Comparison of ENCODE assay signal across 12 cellular contexts in the genomic region with DNA sequence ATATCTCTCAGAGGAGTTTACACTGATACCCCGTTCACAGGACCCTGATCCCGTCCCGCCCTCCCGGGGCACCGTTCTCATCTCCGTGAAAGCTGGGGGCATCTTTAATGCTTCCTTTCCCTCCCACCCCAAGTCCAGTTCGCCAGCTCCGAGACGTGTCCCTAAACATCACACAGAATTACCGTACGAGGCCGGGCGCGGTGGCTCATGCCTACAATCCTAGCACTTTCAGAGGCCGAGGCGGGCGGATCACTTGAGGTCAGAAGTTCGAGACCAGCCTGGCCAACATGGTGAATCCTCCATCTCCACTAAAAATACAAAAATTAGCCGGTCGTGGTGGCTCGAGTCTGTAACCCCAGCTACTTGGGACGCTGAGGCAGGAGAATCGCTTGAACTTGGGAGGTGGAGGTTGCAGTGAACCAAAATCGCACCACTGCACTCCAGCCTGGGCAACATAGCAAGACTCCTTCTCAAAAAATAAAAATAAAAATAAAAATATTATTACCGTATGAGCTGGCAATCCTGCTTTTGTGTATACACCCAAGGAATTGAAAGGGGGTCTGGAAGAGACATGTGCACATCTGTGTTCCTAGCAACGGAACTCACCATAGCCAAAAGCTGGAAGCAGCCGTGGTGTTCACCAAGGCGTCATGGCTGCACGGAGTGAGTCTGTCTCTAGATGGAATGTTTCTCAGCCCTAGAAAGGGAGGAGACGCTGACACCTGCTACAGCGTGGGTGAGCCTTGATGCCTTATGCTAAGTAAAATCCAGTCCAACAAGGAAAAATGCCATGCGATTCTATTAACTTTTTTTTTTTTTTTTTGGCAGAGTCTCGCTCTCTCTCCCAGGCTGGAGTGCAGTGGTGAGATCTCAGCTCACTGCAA. TPM values are rescaled to one million over a fixed set of nuclear protein-coding genes. Genes with fewer than 3 reads are reported as not detected.
DNase-seq lines count a peak whose midpoint lies in the region; ATAC-seq, FAIRE-seq and TF ChIP-seq lines count a peak whose summit lies in the region.
"Had no signal": no experiment of that assay in that cellular context is flagged by ENCODE, and none has a peak within 500 bp of the region (broad histone marks: within the 10 kb centered on the region; RNA-seq: fewer than 3 reads in every experiment).

No MANE protein-coding gene starts in this region.

- H3K4me3 ChIP-seq in GM23338 (peak overlapping the region; percentile 63), lower lobe of right lung (peak overlapping the region; percentile 60), small intestine (ENCODE audit: low read depth in 1 of 2, low read length in 2 of 2) (peak overlapping the region in 1 of 2 donors; percentile 65)

- WGBS in small intestine, 3 donors = 32 to 43% (median 42%) methylated on average over 27 to 33 of the region's 33 CpGs

- FAIRE-seq in small intestine (lab: Jason Lieb, UNC) = no peak

- H3K27me3 ChIP-seq in GM23338 (ENCODE audit: insufficient read depth) (peaks cover 75% of the 10 kb centered on the region), lower lobe of right lung (ENCODE audit: low read depth) (peaks cover 35% of the 10 kb centered on the region), small intestine (ENCODE audit: control insufficient read depth in 2 of 2, insufficient read depth in 2 of 2, low read length in 2 of 2) (peaks cover 0 to 10% of the 10 kb centered on the region in 2 donors)

- in situ Hi-C loops in G401 (cut with HindIII; ENCODE audit: low sequenced_read_pairs) = no loop called here

- H3K9me3 Mint-ChIP-seq in GM23338 (peaks cover 35% of the 10 kb centered on the region), chondrocyte (ENCODE audit: low read depth) (peaks cover 4% of the 10 kb centered on the region)

- no peaks in the 10 kb centered on the region; the same call in 2 of the 3 replicates for H3K4me1 Mint-ChIP-seq in GM23338
- H3K4me1 Mint-ChIP-seq in chondrocyte (ENCODE audit: low read depth) = peaks cover 3% of the 10 kb centered on the region

- H3K27ac Mint-ChIP-seq in GM23338 (no peak overlapping the region), chondrocyte (ENCODE audit: unreplicated experiment) (no peak overlapping the region)
- H3K27ac Mint-ChIP-seq: CD8-positive, alpha-beta T cell had no signal

- ATAC-seq in GM23338 = no peak
- no peak for ATAC-seq in lower lobe of right lung
- ATAC-seq: CD8-positive, alpha-beta T cell had no signal

- no peaks in the 10 kb centered on the region for H4K20me1 ChIP-seq in GM23338 (replicated peaks; ENCODE audit: insufficient read depth)

- no peaks in the 10 kb centered on the region for H3K4me1 ChIP-seq in GM23338 (ENCODE audit: insufficient read depth)
- no peaks in the 10 kb centered on the region for H3K4me1 ChIP-seq in lower lobe of right lung
- peaks cover 2 to 4% of the 10 kb centered on the region in 2 donors for H3K4me1 ChIP-seq in small intestine (ENCODE audit: control insufficient read depth in 2 of 2, insufficient read depth in 1 of 2, low read depth in 1 of 2, low read length in 1 of 2)

- H2AFZ ChIP-seq in GM23338 = peak overlapping the region; percentile 88

- TF ChIP-seq CTCF in GM23338 (conservative IDR thresholded peaks at IDR 0.05; ENCODE audit: low read depth in 2 of 2) = no peak
- TF ChIP-seq CTCF in chondrocyte (IDR thresholded peaks at IDR 0.05) = no peak
- no peak for TF ChIP-seq CTCF in lower lobe of right lung (IDR thresholded peaks at IDR 0.05)

- peaks cover 6% of the 10 kb centered on the region; the same call in 1 of the 3 replicates for H3K36me3 Mint-ChIP-seq in GM23338 (ENCODE audit: low read depth)
- H3K36me3 Mint-ChIP-seq in chondrocyte (ENCODE audit: low read depth) = no peaks in the 10 kb centered on the region
- H3K36me3 Mint-ChIP-seq: CD8-positive, alpha-beta T cell had no signal

- no peaks in the 10 kb centered on the region for H3K79me2 ChIP-seq in GM23338 (replicated peaks; ENCODE audit: insufficient read depth)

- intact Hi-C loops in lower lobe of right lung (cut with DNase I) = no loop called here

- DNase-seq in GM23338 (ENCODE audit: low spot score) (no peak), chondrocyte (ENCODE audit: low spot score) (no peak), lower lobe of right lung (no peak), small intestine (no peak), G401 (ENCODE audit: low spot score) (no peak), T1000 (lab: John Stamatoyannopoulos, UW) (no peak), amniotic stem cell (lab: John Stamatoyannopoulos, UW) (no peak)
- DNase-seq in activated effector memory CD4-positive, alpha-beta T cell treated with anti-CD3 and anti-CD28 coated beads, Interleukin-2, amount 50 U/mL, for 16 hours = no peak
- DNase-seq: CD8-positive, alpha-beta T cell; Karpas-422; NCI-H2107; OCI-M1 had no signal

- H3K9me2 ChIP-seq in GM23338 (ENCODE audit: insufficient read depth) = no peaks in the 10 kb centered on the region

- H3K9me3 ChIP-seq in lower lobe of right lung (no peaks in the 10 kb centered on the region), small intestine (ENCODE audit: control insufficient read depth, low read depth) (no peaks in the 10 kb centered on the region)

- H3K36me3 ChIP-seq in GM23338 (ENCODE audit: insufficient read depth) (no peaks in the 10 kb centered on the region), lower lobe of right lung (no peaks in the 10 kb centered on the region), small intestine (ENCODE audit: control insufficient read depth in 2 of 2, insufficient read depth in 2 of 2, low read length in 2 of 2) (no peaks in the 10 kb centered on the region)

- H3K4me3 Mint-ChIP-seq in GM23338 (peak overlapping the region; percentile 66), chondrocyte (ENCODE audit: unreplicated experiment) (peak overlapping the region; percentile 48)
- H3K4me3 Mint-ChIP-seq: CD8-positive, alpha-beta T cell had no signal

- H3K4me2 ChIP-seq in GM23338 = peak overlapping the region; percentile 78

- 0 out of 2 replicates have a peak, but pooled peaks cover 3% of the 10 kb centered on the region for H3F3A ChIP-seq in GM23338 (replicated peaks; ENCODE audit: low read depth)

- H3K27ac ChIP-seq in GM23338 (ENCODE audit: low read depth) = no peak overlapping the region
- peak overlapping the region; percentile 79 for H3K27ac ChIP-seq in lower lobe of right lung
- peak overlapping the region; percentile 86 to 93 for H3K27ac ChIP-seq in small intestine (ENCODE audit: low read depth in 1 of 2, low read length in 1 of 2)

- H3K27me3 Mint-ChIP-seq in GM23338 (ENCODE audit: insufficient read depth, low read depth, poor library complexity) (peaks cover 51% of the 10 kb centered on the region), chondrocyte (ENCODE audit: low read depth) (peaks cover 54% of the 10 kb centered on the region)

RNA-seq across cellular contexts. Expression of a gene that starts 1.2 kb away (rescaled TPM):
- 0.16 and 0.28 TPM in 2 replicates for total RNA-seq in GM23338 (2014; rRNA removed; shearing (Covaris generic))
- polyA plus RNA-seq in GM23338 (2016; fragmentation: Nextera tagmentation; extraction: Ambion mirVana) = 0.21 and 0.34 TPM in 2 replicates
- 0.17 TPM in 1 of 3 replicates, not detected in the others for total RNA-seq in chondrocyte
- 25.0 TPM for total RNA-seq in lower lobe of right lung
- polyA plus RNA-seq in small intestine = 10 to 100 TPM in 2 of 3 donors, 1 to 10 TPM in 1; 9.5 to 44.1 (median 19.7) TPM
- total RNA-seq in G401 (2014; rRNA removed; shearing (Covaris generic)) = not detected in 2 replicates
- total RNA-seq: CD8-positive, alpha-beta T cell had no signal

RNA-seq across cellular contexts. Expression of a gene that starts 59.7 kb away (rescaled TPM):
- 27.1 and 27.6 TPM in 2 replicates for total RNA-seq in GM23338 (2014; rRNA removed; shearing (Covaris generic))
- polyA plus RNA-seq in GM23338 (2016; fragmentation: Nextera tagmentation; extraction: Ambion mirVana) (15.4 and 17.6 TPM in 2 replicates), small intestine (10 to 100 TPM; 23.2 to 41.1 (median 32.9) TPM)
- total RNA-seq in chondrocyte (14.6 to 16.0 TPM (median 15.1 TPM) in 3 replicates), lower lobe of right lung (15.2 TPM)
- total RNA-seq in G401 (2014; rRNA removed; shearing (Covaris generic)) = 23.3 and 40.6 TPM in 2 replicates

Comparison
In these comparisons a context has a peak if more than half of its experiments do, and no peak if none do; other contexts are left out.
1. RNA of a gene that starts 1.2 kb away (total RNA-seq): 25.0 TPM in lower lobe of right lung (single experiment); 0.16 to 0.28 TPM in GM23338, 0.17 TPM in chondrocyte and not detected in G401; every median in the first group is over 10 times any median in the second.